In genomic region chr14:88974991-88975835, GRCh38 we compare ENCODE assay signal across 18 cellular contexts.
"Had no signal": no experiment of that assay in that cellular context is flagged by ENCODE, and none has a peak within 500 bp of the region (broad histone marks: within the 10 kb centered on the region; RNA-seq: fewer than 3 reads in every experiment).

No MANE protein-coding gene starts in this region.

- DNase-seq: activated B cell treated with CpG ODN at 0.5 μM for 24 hours; activated effector memory CD4-positive, alpha-beta T cell treated with Interleukin-2 at 50 U/mL for 16 hours; activated T-cell treated with anti-CD3 and anti-CD28 coated beads, Interleukin-2, amount 50 U/mL, for 1 hour; amniotic stem cell; body of pancreas; central memory CD4-positive, alpha-beta T cell; esophagus squamous epithelium; foreskin fibroblast; left ventricle myocardium inferior; mesenchymal stem cell; stimulated activated CD4-positive, alpha-beta T cell treated with anti-CD3 and anti-CD28 coated beads, Interleukin-4, amount 100 ng/mL, for 1 hour; stimulated activated CD8-positive, alpha-beta memory T cell treated with anti-CD3 and anti-CD28 coated beads, Interleukin-4, amount 100 ng/mL, for 48 hours; stimulated activated naive CD8-positive, alpha-beta T cell treated with anti-CD3 and anti-CD28 coated beads, Interleukin-15, amount 100 ng/mL, for 72 hours had no signal

- H3K9me3 ChIP-seq: body of pancreas, esophagus squamous epithelium, left ventricle myocardium inferior, thoracic aorta had no signal

- H3K4me1 ChIP-seq: body of pancreas, esophagus squamous epithelium, left ventricle myocardium inferior had no signal

- FAIRE-seq: islet of Langerhans had no signal

- ATAC-seq: body of pancreas; stimulated activated naive CD8-positive, alpha-beta T cell treated with anti-CD3 and anti-CD28 coated beads, Interleukin-15, amount 100 ng/mL, for 72 hours had no signal

- H3K4me3 Mint-ChIP-seq: activated B cell treated with CpG ODN at 0.5 μM for 24 hours; activated naive CD4-positive, alpha-beta T cell treated with anti-CD3 and anti-CD28 coated beads, Interleukin-2, amount 50 U/mL, for 24 hours; neural crest cell; stimulated activated naive CD8-positive, alpha-beta T cell treated with anti-CD3 and anti-CD28 coated beads, Interleukin-15, amount 100 ng/mL, for 72 hours; T-helper 1 cell treated with Interleukin-12 subunit alpha and Interleukin-12 subunit beta and Interleukin-4 antibody, amounts not matched to agents 30 μg/mL and 1 μg/mL, for 36 hours had no signal

- H3K4me1 Mint-ChIP-seq: activated B cell treated with CpG ODN at 0.5 μM for 24 hours; activated naive CD4-positive, alpha-beta T cell treated with anti-CD3 and anti-CD28 coated beads, Interleukin-2, amount 50 U/mL, for 24 hours; neural crest cell; stimulated activated naive CD8-positive, alpha-beta T cell treated with anti-CD3 and anti-CD28 coated beads, Interleukin-15, amount 100 ng/mL, for 72 hours had no signal

- H3K27ac Mint-ChIP-seq: activated B cell treated with CpG ODN at 0.5 μM for 24 hours; activated naive CD4-positive, alpha-beta T cell treated with anti-CD3 and anti-CD28 coated beads, Interleukin-2, amount 50 U/mL, for 24 hours; stimulated activated naive CD8-positive, alpha-beta T cell treated with anti-CD3 and anti-CD28 coated beads, Interleukin-15, amount 100 ng/mL, for 72 hours; T-helper 1 cell treated with Interleukin-12 subunit alpha and Interleukin-12 subunit beta and Interleukin-4 antibody, amounts not matched to agents 30 μg/mL and 1 μg/mL, for 36 hours had no signal

- H3K36me3 ChIP-seq: esophagus squamous epithelium, left ventricle myocardium inferior, thoracic aorta had no signal

- H3K4me3 ChIP-seq: body of pancreas, esophagus squamous epithelium, left ventricle myocardium inferior, thoracic aorta had no signal

- H3K36me3 Mint-ChIP-seq: activated naive CD4-positive, alpha-beta T cell treated with anti-CD3 and anti-CD28 coated beads, Interleukin-2, amount 50 U/mL, for 24 hours had no signal

- H3K9me3 Mint-ChIP-seq: activated B cell treated with CpG ODN at 0.5 μM for 24 hours, neural crest cell had no signal
